8 cellular contexts compared by ENCODE assay signal in genomic region chr1:112955678-112956502, GRCh38. TPM values are rescaled to one million over a fixed set of nuclear protein-coding genes. Genes with fewer than 3 reads are reported as not detected.
DNase-seq lines count a peak whose midpoint lies in the region; ATAC-seq and TF ChIP-seq lines count a peak whose summit lies in the region.

Gene SLC16A1, minus strand, starts transcription at chr1:112956196. Its CDS starts 26,888 bp downstream, at chr1:112929308.

- no peaks in the 10 kb centered on the region for H3K27me3 ChIP-seq in prostate gland (replicated peaks; ENCODE audit: insufficient read depth)

- under 1% methylated on average over 68 of the region's 91 CpGs for WGBS in prostate gland

- peak; percentile 82 for TF ChIP-seq POLR2A in prostate gland (IDR thresholded peaks at IDR 0.05)

- H3K4me1 ChIP-seq in prostate gland (replicated peaks), result peaks cover 3% of the 10 kb centered on the region

- peak within 1 kb of the TSS; percentile 80 to 85 for H3K27ac ChIP-seq in prostate gland

- no peaks in the 10 kb centered on the region for H3K36me3 ChIP-seq in prostate gland

- intact Hi-C loops in left cardiac atrium (cut with DNase I), result loop anchor here (5.0 to 10.0 kb wide), 4 partner anchors 71 to 239 kb away; partner anchors contain the start of gene PPM1J (in 1 of the 2)
- intact Hi-C loops in prostate gland (cut with DNase I), result loop anchor here (5.0 to 10.0 kb wide), 4 partner anchors 41 to 239 kb away; partner anchors contain the start of gene PPM1J

- DNase-seq in NCI-H146 treated with DMSO at 0.1 percent for 48 hours (lab: John Stamatoyannopoulos, UW; ENCODE audit: unreplicated experiment) (peak; percentile 87), T-helper 1 cell (peak; percentile 80 to 94 (median 82)), amniotic epithelial cell (ENCODE audit: low read depth) (peak; percentile 92), left cardiac atrium (peak; percentile 95), prostate gland (ENCODE audit: low spot score) (peak; percentile 91), ureter (ENCODE audit: low spot score) (peak; percentile 89)

- H3K9me3 ChIP-seq in prostate gland, result no peaks in the 10 kb centered on the region

- peak; percentile 10 to 34 (median 23) for TF ChIP-seq CTCF in prostate gland (IDR thresholded peaks at IDR 0.05)

- H3K4me3 ChIP-seq in prostate gland, result peak within 1 kb of the TSS; percentile 56 to 80

- ATAC-seq in GM18498 (IDR thresholded peaks at IDR 0.05; ENCODE audit: unreplicated experiment) (peak; percentile 79), HG02885 (IDR thresholded peaks at IDR 0.05; ENCODE audit: poor library complexity, unreplicated experiment) (peak; percentile 80), left cardiac atrium (peak; percentile 94 to 97)

RNA-seq across cellular contexts. Expression of gene SLC16A1, which starts in this region (rescaled TPM):
- total RNA-seq in left cardiac atrium, result 10 to 100 TPM; 54.0 to 80.0 TPM
- 100 to 1,000 TPM in 1 of 2 donors, 10 to 100 TPM in 1; 14.6 to 110 TPM for total RNA-seq in prostate gland
- 9.0 TPM for total RNA-seq in ureter

Comparison
In these comparisons a context has a peak if more than half of its experiments do, and no peak if none do; other contexts are left out.
1. Peak in every context shown above with its lines: DNase-seq, ATAC-seq, H3K4me3 ChIP-seq and H3K27ac ChIP-seq.